39 cellular contexts compared by ENCODE assay signal in the genomic region with DNA sequence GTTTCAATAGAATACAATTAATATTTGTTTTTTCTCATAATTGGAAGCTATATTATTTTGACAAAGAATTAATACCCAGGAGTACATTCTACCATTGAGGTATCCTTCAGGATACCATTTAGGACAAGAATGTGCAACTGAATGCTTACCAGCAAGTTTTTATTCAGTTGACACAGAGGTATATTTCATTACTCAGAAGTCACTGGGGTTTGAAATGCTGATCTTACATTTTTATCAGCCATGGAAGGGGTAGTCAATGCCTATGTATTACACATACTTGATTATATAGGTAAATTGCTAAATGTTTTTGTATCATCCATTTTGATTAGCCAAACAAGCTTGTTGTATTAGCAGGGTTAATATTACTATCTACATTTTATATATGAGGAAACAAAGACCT. TPM values are rescaled to one million over a fixed set of nuclear protein-coding genes. Genes with fewer than 3 reads are reported as not detected.
"Had no signal": no experiment of that assay in that cellular context is flagged by ENCODE, and none has a peak within 500 bp of the region (broad histone marks: within the 10 kb centered on the region; RNA-seq: fewer than 3 reads in every experiment).

No MANE protein-coding gene starts in this region.

- H3K36me3 ChIP-seq: MG63 had no signal

- H3K27me3 ChIP-seq: MG63 had no signal

- H3K9ac ChIP-seq: KMS-11 had no signal

- H3K27ac ChIP-seq: KMS-11 had no signal

- H3K4me3 ChIP-seq: MG63 had no signal

- H3K4me2 ChIP-seq: KMS-11 had no signal

- DNase-seq: Karpas-422, Kasumi-1, MG63, MM.1S, MV-4-11, NCI-H1048, NCI-H1092, NCI-H1092 treated with DMSO at 0.1 percent for 48 hours, NCI-H1105, NCI-H1105 treated with DMSO at 0.1 percent for 48 hours, NCI-H1417, NCI-H1417 treated with DMSO at 0.1 percent for 48 hours, NCI-H1436, NCI-H1436 treated with DMSO at 0.1 percent for 48 hours, NCI-H146, NCI-H1694, NCI-H1694 treated with DMSO at 0.1 percent for 48 hours, NCI-H187, NCI-H187 treated with DMSO at 0.1 percent for 48 hours, NCI-H1930, NCI-H2029, NCI-H2029 treated with DMSO at 0.1 percent for 48 hours, NCI-H2081, NCI-H2081 treated with DMSO at 0.1 percent for 48 hours, NCI-H2107, NCI-H2171, NCI-H2171 treated with DMSO at 0.1 percent for 48 hours, NCI-H2227 treated with DMSO at 0.1 percent for 48 hours, NCI-H226, NCI-H345, NCI-H446, NCI-H446 treated with DMSO at 0.1 percent for 48 hours, NCI-H510A, NCI-H510A treated with DMSO at 0.1 percent for 48 hours had no signal

- H3K9me3 ChIP-seq: MG63 had no signal

RNA-seq across cellular contexts. Expression of a gene that starts 48.0 kb away (rescaled TPM):
- total RNA-seq: LHCN-M2, M059J, MCF 10A, NCI-H460 had no signal
